ENCODE assay signal across 8 cellular contexts in genomic region chr14:74954947-74955228, GRCh38. TPM values are rescaled to one million over a fixed set of nuclear protein-coding genes. Genes with fewer than 3 reads are reported as not detected.
A peak's percentile ranks its signal among the peaks of the same experiment; 100 is the strongest.
DNase-seq lines count a peak whose midpoint lies in the region; ATAC-seq, FAIRE-seq and TF ChIP-seq lines count a peak whose summit lies in the region.
"Had no signal": no experiment of that assay in that cellular context is flagged by ENCODE, and none has a peak within 500 bp of the region (broad histone marks: within the 10 kb centered on the region; RNA-seq: fewer than 3 reads in every experiment).

No MANE protein-coding gene starts in this region.

- H3K4me3 ChIP-seq in HUES64 (ENCODE audit: low read length) (peak overlapping the region; percentile 61), astrocyte of the cerebellum (ENCODE audit: low read depth, low read length) (peak overlapping the region; percentile 51), keratinocyte (ENCODE audit: control insufficient read depth in 2 of 3, extremely low read depth in 1 of 3, insufficient read depth in 2 of 3, low read depth in 1 of 3, low read length in 3 of 3) (peak overlapping the region; percentile 72 to 85 (median 85))

- H3K9ac ChIP-seq in HUES64 (ENCODE audit: low read depth, low read length) (peak overlapping the region; percentile 47; the same call in 1 of the 2 replicates), keratinocyte (ENCODE audit: control insufficient read depth, extremely low read depth, insufficient read depth, low read length) (peak overlapping the region; percentile 73)

- peak overlapping the region; percentile 93 for H3K4me2 ChIP-seq in keratinocyte (ENCODE audit: control insufficient read depth, extremely low read depth, insufficient read depth, low read depth, low read length)

- ATAC-seq in stimulated activated naive CD8-positive, alpha-beta T cell treated with anti-CD3 and anti-CD28 coated beads, Interleukin-15, amount 100 ng/mL, for 72 hours, result peak; percentile 23
- ATAC-seq in HG03139 (IDR thresholded peaks at IDR 0.05; ENCODE audit: unreplicated experiment), result no peak

- WGBS in HUES64, result 51% methylated on average over 3 of the region's 3 CpGs

- in situ Hi-C loops in astrocyte of the cerebellum (cut with HindIII; ENCODE audit: low sequenced_read_pairs), result no loop called here

- H3K27me3 ChIP-seq in HUES64 (ENCODE audit: insufficient read depth, low read length) (peaks cover 23% of the 10 kb centered on the region), keratinocyte (ENCODE audit: control insufficient read depth, extremely low read depth, insufficient read depth, low read length) (no peaks in the 10 kb centered on the region)

- H3K4me1 Mint-ChIP-seq in stimulated activated naive CD8-positive, alpha-beta T cell treated with anti-CD3 and anti-CD28 coated beads, Interleukin-15, amount 100 ng/mL, for 72 hours, result no peaks in the 10 kb centered on the region
- H3K4me1 Mint-ChIP-seq: activated naive CD4-positive, alpha-beta T cell treated with anti-CD3 and anti-CD28 coated beads, Interleukin-2, amount 50 U/mL, for 24 hours had no signal

- TF ChIP-seq CTCF in astrocyte of the cerebellum (IDR thresholded peaks at IDR 0.05; ENCODE audit: low read depth, low read length, missing control alignments) (no peak), keratinocyte (optimal IDR thresholded peaks at IDR 0.05 in 1 of 3, IDR thresholded peaks at IDR 0.05 in 1 of 3, conservative IDR thresholded peaks at IDR 0.05 in 1 of 3; ENCODE audit: extremely low read depth in 1 of 3, insufficient read depth in 2 of 3, low read length in 3 of 3) (no peak)

- H3K4me3 Mint-ChIP-seq in stimulated activated naive CD8-positive, alpha-beta T cell treated with anti-CD3 and anti-CD28 coated beads, Interleukin-15, amount 100 ng/mL, for 72 hours, result peak overlapping the region; percentile 66 to 81
- H3K4me3 Mint-ChIP-seq: activated naive CD4-positive, alpha-beta T cell treated with anti-CD3 and anti-CD28 coated beads, Interleukin-2, amount 50 U/mL, for 24 hours had no signal

- peaks cover 25% of the 10 kb centered on the region for H3K79me2 ChIP-seq in keratinocyte (ENCODE audit: control insufficient read depth, insufficient read depth, low read length)

- dilution Hi-C loops in keratinocyte (cut with MboI; ENCODE audit: extremely low pct_ligation_motif_present, low sequenced_read_pairs), result no loop called here

- FAIRE-seq in keratinocyte (lab: Jason Lieb, UNC), result no peak

- H3K27ac ChIP-seq in HUES64 (ENCODE audit: low read depth, low read length), result no peak overlapping the region
- H3K27ac ChIP-seq in keratinocyte (ENCODE audit: control insufficient read depth, insufficient read depth, low read length), result peak overlapping the region; percentile 34

- no peaks in the 10 kb centered on the region for H3K9me3 Mint-ChIP-seq in stimulated activated naive CD8-positive, alpha-beta T cell treated with anti-CD3 and anti-CD28 coated beads, Interleukin-15, amount 100 ng/mL, for 72 hours
- H3K9me3 Mint-ChIP-seq: activated naive CD4-positive, alpha-beta T cell treated with anti-CD3 and anti-CD28 coated beads, Interleukin-2, amount 50 U/mL, for 24 hours had no signal

- H3K36me3 ChIP-seq in HUES64 (ENCODE audit: insufficient read depth, low read length), result no peaks in the 10 kb centered on the region
- H3K36me3 ChIP-seq in keratinocyte (ENCODE audit: control insufficient read depth in 2 of 2, extremely low read depth in 1 of 2, insufficient read depth in 2 of 2, low read length in 2 of 2), result peaks cover 4 to 12% of the 10 kb centered on the region in 2 experiments

- H3K27ac Mint-ChIP-seq in stimulated activated naive CD8-positive, alpha-beta T cell treated with anti-CD3 and anti-CD28 coated beads, Interleukin-15, amount 100 ng/mL, for 72 hours, result no peak overlapping the region
- H3K27ac Mint-ChIP-seq: activated naive CD4-positive, alpha-beta T cell treated with anti-CD3 and anti-CD28 coated beads, Interleukin-2, amount 50 U/mL, for 24 hours had no signal

- no peaks in the 10 kb centered on the region for H3K9me3 ChIP-seq in HUES64 (ENCODE audit: insufficient read depth, low read depth, low read length)
- H3K9me3 ChIP-seq in keratinocyte (ENCODE audit: control insufficient read depth, low read depth, low read length), result no peaks in the 10 kb centered on the region

- H3K4me1 ChIP-seq in HUES64 (ENCODE audit: insufficient read depth, low read length) (peaks cover 11% of the 10 kb centered on the region), keratinocyte (ENCODE audit: control insufficient read depth, extremely low read depth, insufficient read depth, low read length) (peaks cover 31% of the 10 kb centered on the region)

- DNase-seq in astrocyte of the cerebellum (ENCODE audit: low read depth) (no peak), keratinocyte (ENCODE audit: low read depth, low spot score) (no peak), ecto neural progenitor cell (ENCODE audit: low spot score) (no peak), nucleus accumbens (lab: John Stamatoyannopoulos, UW) (no peak)
- DNase-seq in stimulated activated naive CD8-positive, alpha-beta T cell treated with anti-CD3 and anti-CD28 coated beads, Interleukin-15, amount 100 ng/mL, for 72 hours, result no peak

- H3K27me3 Mint-ChIP-seq in stimulated activated naive CD8-positive, alpha-beta T cell treated with anti-CD3 and anti-CD28 coated beads, Interleukin-15, amount 100 ng/mL, for 72 hours, result peaks cover 37% of the 10 kb centered on the region
- H3K27me3 Mint-ChIP-seq: activated naive CD4-positive, alpha-beta T cell treated with anti-CD3 and anti-CD28 coated beads, Interleukin-2, amount 50 U/mL, for 24 hours had no signal

- H2AFZ ChIP-seq in keratinocyte (ENCODE audit: control insufficient read depth, low read length), result no peak overlapping the region

- no peaks in the 10 kb centered on the region for H4K20me1 ChIP-seq in keratinocyte (ENCODE audit: control insufficient read depth, extremely low read depth, insufficient read depth, low read length)

- H3K9me1 ChIP-seq in keratinocyte (ENCODE audit: control insufficient read depth, extremely low read depth, insufficient read depth, low read length), result no peaks in the 10 kb centered on the region

RNA-seq across cellular contexts. Expression of gene PGF, which starts 0.5 kb away (rescaled TPM):
- polyA plus RNA-seq in HUES64 (2013, experiment 1 of 2), result 3.2 TPM
- 5.1 TPM for polyA plus RNA-seq in HUES64 (2013, experiment 2 of 2)
- polyA plus RNA-seq in keratinocyte, result 16.5 to 19.0 TPM (median 17.5 TPM) in 3 replicates
- 4.3 TPM for polyA plus RNA-seq in keratinocyte (2011; ENCODE audit: low read depth)
- 11.8 and 26.1 TPM in 2 replicates for polyA plus RNA-seq in keratinocyte (2011; cell fraction: cytosol; rRNA removed)
- 15.8 and 22.6 TPM in 2 replicates for polyA plus RNA-seq in keratinocyte (2011; cell fraction: nucleus; rRNA removed)
- polyA plus RNA-seq in keratinocyte (2012; ENCODE audit: low replicate concordance), result 21.3 and 25.5 TPM in 2 replicates
- polyA minus RNA-seq in keratinocyte, result 8.5 to 14.9 TPM (median 9.4 TPM) in 3 replicates
- polyA minus RNA-seq in keratinocyte (2011; cell fraction: cytosol; rRNA and poly(A)+ RNA removed), result 22.3 TPM
- 9.2 and 10.9 TPM in 2 replicates for polyA minus RNA-seq in keratinocyte (2011; cell fraction: nucleus; rRNA and poly(A)+ RNA removed)

RNA-seq across cellular contexts. Expression of gene RPS6KL1, which starts 31.8 kb away (rescaled TPM):
- 4.0 TPM for polyA plus RNA-seq in HUES64 (2013, experiment 1 of 2)
- 6.0 TPM for polyA plus RNA-seq in HUES64 (2013, experiment 2 of 2)
- 0.19 to 1.8 TPM (median 0.69 TPM) in 3 replicates for polyA plus RNA-seq in keratinocyte
- polyA plus RNA-seq in keratinocyte (2011; ENCODE audit: low read depth), result 0.81 TPM
- polyA plus RNA-seq in keratinocyte (2011; cell fraction: cytosol; rRNA removed), result 0.38 and 0.49 TPM in 2 replicates
- polyA plus RNA-seq in keratinocyte (2011; cell fraction: nucleus; rRNA removed), result 0.78 and 1.0 TPM in 2 replicates
- 0.51 and 1.0 TPM in 2 replicates for polyA plus RNA-seq in keratinocyte (2012; ENCODE audit: low replicate concordance)
- polyA minus RNA-seq in keratinocyte, result 1.2 to 2.6 TPM in 2 of 3 replicates, not detected in the other
- polyA minus RNA-seq in keratinocyte (2011; cell fraction: cytosol; rRNA and poly(A)+ RNA removed), result not detected
- 0.11 TPM in 1 of 2 replicates, not detected in the other for polyA minus RNA-seq in keratinocyte (2011; cell fraction: nucleus; rRNA and poly(A)+ RNA removed)

RNA-seq across cellular contexts. Expression of gene EIF2B2, which starts 47.8 kb away (rescaled TPM):
- 39.6 TPM for polyA plus RNA-seq in HUES64 (2013, experiment 1 of 2)
- polyA plus RNA-seq in HUES64 (2013, experiment 2 of 2), result 39.0 TPM
- 112 to 114 TPM (median 113 TPM) in 3 replicates for polyA plus RNA-seq in keratinocyte
- 21.6 TPM for polyA plus RNA-seq in keratinocyte (2011; ENCODE audit: low read depth)
- 98.8 and 122 TPM in 2 replicates for polyA plus RNA-seq in keratinocyte (2011; cell fraction: cytosol; rRNA removed)
- polyA plus RNA-seq in keratinocyte (2011; cell fraction: nucleus; rRNA removed), result 81.7 and 85.0 TPM in 2 replicates
- polyA plus RNA-seq in keratinocyte (2012; ENCODE audit: low replicate concordance), result 68.5 and 72.2 TPM in 2 replicates
- 51.9 to 58.9 TPM (median 54.6 TPM) in 3 replicates for polyA minus RNA-seq in keratinocyte
- 40.7 TPM for polyA minus RNA-seq in keratinocyte (2011; cell fraction: cytosol; rRNA and poly(A)+ RNA removed)
- polyA minus RNA-seq in keratinocyte (2011; cell fraction: nucleus; rRNA and poly(A)+ RNA removed), result 13.5 and 29.6 TPM in 2 replicates
